In genomic region chr7:84181628-84182027, GRCh38 we compare ENCODE assay signal across 17 cellular contexts. TPM values are rescaled to one million over a fixed set of nuclear protein-coding genes. Genes with fewer than 3 reads are reported as not detected.
A peak's percentile ranks its signal among the peaks of the same experiment; 100 is the strongest.
DNase-seq lines count a peak whose midpoint lies in the region; ATAC-seq, FAIRE-seq and TF ChIP-seq lines count a peak whose summit lies in the region.
"Had no signal": no experiment of that assay in that cellular context is flagged by ENCODE, and none has a peak within 500 bp of the region (broad histone marks: within the 10 kb centered on the region; RNA-seq: fewer than 3 reads in every experiment).

No MANE protein-coding gene starts in this region.

- peak overlapping the region; percentile 23; the same call in 1 of the 2 replicates for H3K27ac ChIP-seq in Panc1 (ENCODE audit: low read length)
- H3K27ac ChIP-seq in transverse colon: no peak overlapping the region

- POLR2A ChIA-PET in Panc1 (lab: Charles Lee): no interaction called here

- H3K4me3 ChIP-seq in AG10803 (ENCODE audit: low read length) (no peak overlapping the region), Panc1 (ENCODE audit: low read depth in 2 of 2, low read length in 2 of 2) (no peak overlapping the region), transverse colon (no peak overlapping the region)
- H3K4me3 ChIP-seq: GM23338 had no signal

- no TSS peak for BruUV-seq in Panc1 (replicated peaks; lab: Mats Ljungman, UMichigan)

- 65 to 75% methylated on average over 2 of the region's 2 CpGs for WGBS in transverse colon (ENCODE audit: low coverage in 1 of 2), 2 donors

- in situ Hi-C loops in Panc1 (cut with HindIII; ENCODE audit: low pct_unique_long_range_greater_than_20kb, low sequenced_read_pairs) (no loop called here), GM13976 (cut with MboI; ENCODE audit: low sequenced_read_pairs, unreplicated experiment) (no loop called here), transverse colon (cut with MboI; ENCODE audit: low pct_ligation_motif_present in 1 of 4, low pct_unique_long_range_greater_than_20kb in 1 of 4, low sequenced_read_pairs in 3 of 4) (loop anchor here in 2 of 4 donors (25.0 kb wide), 1 partner anchor 831 kb away; no protein-coding TSS in a partner anchor)

- no peaks in the 10 kb centered on the region for H3K27me3 Mint-ChIP-seq in HFFc6 (ENCODE audit: insufficient read depth)

- TF ChIP-seq CTCF in AG10803 (conservative IDR thresholded peaks at IDR 0.05; ENCODE audit: low read length): no peak
- no peak for TF ChIP-seq CTCF in HFFc6 (IDR thresholded peaks at IDR 0.05)
- no peak for TF ChIP-seq CTCF in Panc1 (IDR thresholded peaks at IDR 0.05)
- TF ChIP-seq CTCF in GM13976 (IDR thresholded peaks at IDR 0.05; ENCODE audit: borderline replicate concordance, control extremely low read depth, extremely low read depth, insufficient read depth, missing control alignments): no peak
- no peak for TF ChIP-seq CTCF in transverse colon (IDR thresholded peaks at IDR 0.05)

- intact Hi-C loops in Panc1 (cut with micrococcal nuclease; ENCODE audit: unreplicated experiment) (no loop called here), transverse colon (cut with DNase I; ENCODE audit: low total_unique reads) (no loop called here)

- DNase-seq in AG10803 (ENCODE audit: low read depth): peak; percentile 33
- DNase-seq in HFFc6: no peak
- no peak for DNase-seq in Panc1 (ENCODE audit: low read depth, low spot score)
- no peak for DNase-seq in GM13976 (ENCODE audit: low spot score)
- no peak for DNase-seq in NCI-H2081 (lab: John Stamatoyannopoulos, UW)
- no peak for DNase-seq in transverse colon
- no peak for DNase-seq in NCI-H146 (lab: John Stamatoyannopoulos, UW)
- DNase-seq: 8988T, Caco-2, NCI-H1048, NCI-H2107, NCI-H446, NCI-H748 treated with DMSO at 0.1 percent for 48 hours, SHP77 treated with DMSO at 0.1 percent for 48 hours had no signal

- CTCF ChIA-PET in Panc1 (lab: Charles Lee): no interaction called here

- H3K27ac Mint-ChIP-seq in HFFc6: peak overlapping the region; percentile 58
- H3K27ac Mint-ChIP-seq: T-helper 2 cell treated with Interferon-gamma antibody and Interleukin-4, amounts not matched to agents 5 μg/mL and 100 μg/mL, for 36 hours had no signal

- no peak for TF ChIP-seq EP300 in transverse colon (IDR thresholded peaks at IDR 0.05; ENCODE audit: low read depth)

- FAIRE-seq in islet of Langerhans (lab: Jason Lieb, UNC): peak; percentile 5

- no peaks in the 10 kb centered on the region for H3K9me3 ChIP-seq in Panc1 (ENCODE audit: control insufficient read depth, insufficient read depth, low read depth, low read length)
- no peaks in the 10 kb centered on the region for H3K9me3 ChIP-seq in transverse colon
- H3K9me3 ChIP-seq: Caco-2 had no signal

- H3K4me3 Mint-ChIP-seq in HFFc6: peak overlapping the region; percentile 26; the same call in 1 of the 2 replicates
- H3K4me3 Mint-ChIP-seq: GM23338; T-helper 2 cell treated with Interferon-gamma antibody and Interleukin-4, amounts not matched to agents 5 μg/mL and 100 μg/mL, for 36 hours had no signal

- H3K27me3 ChIP-seq in Panc1 (ENCODE audit: control insufficient read depth, insufficient read depth, low read length): no peaks in the 10 kb centered on the region
- H3K27me3 ChIP-seq in transverse colon: no peaks in the 10 kb centered on the region

- H3K36me3 ChIP-seq in Panc1 (ENCODE audit: control insufficient read depth, insufficient read depth, low read length) (no peaks in the 10 kb centered on the region), transverse colon (no peaks in the 10 kb centered on the region)

- ATAC-seq in Panc1: no peak
- ATAC-seq: GM23338 had no signal

- peaks cover 43% of the 10 kb centered on the region for H3K4me1 Mint-ChIP-seq in HFFc6 (ENCODE audit: low read depth)

- H3K4me1 ChIP-seq in Panc1 (ENCODE audit: control insufficient read depth, insufficient read depth, low read length) (peaks cover 2% of the 10 kb centered on the region; the same call in 1 of the 2 replicates), transverse colon (no peaks in the 10 kb centered on the region)

- TF ChIP-seq POLR2A in transverse colon (IDR thresholded peaks at IDR 0.05): no peak

- peaks cover 20% of the 10 kb centered on the region for H3K36me3 Mint-ChIP-seq in HFFc6 (ENCODE audit: low read depth)

- H3K9me3 Mint-ChIP-seq in HFFc6: no peaks in the 10 kb centered on the region
- H3K9me3 Mint-ChIP-seq: GM23338; T-helper 2 cell treated with Interferon-gamma antibody and Interleukin-4, amounts not matched to agents 5 μg/mL and 100 μg/mL, for 36 hours had no signal

RNA-seq across cellular contexts. Expression of gene SEMA3A, which starts 13.0 kb away (rescaled TPM):
- 10 to 100 TPM; 56.9 to 86.2 (median 74.4) TPM for total RNA-seq in HFFc6 (2021; fragmentation: NEBNext Ultra II Directional; extraction: Animal tissue kit (Norgen Biotek cat#: 25700))
- total RNA-seq in Panc1 (2021; ENCODE audit: unreplicated experiment): 43.3 TPM
- polyA plus RNA-seq in Panc1 (2012; ENCODE audit: insufficient read length): 16.7 TPM
- total RNA-seq in transverse colon: 1 to 10 TPM in 3 of 4 donors, under 1 TPM in 1; 1.00 to 8.3 (median 4.7) TPM
